In the genomic region with DNA sequence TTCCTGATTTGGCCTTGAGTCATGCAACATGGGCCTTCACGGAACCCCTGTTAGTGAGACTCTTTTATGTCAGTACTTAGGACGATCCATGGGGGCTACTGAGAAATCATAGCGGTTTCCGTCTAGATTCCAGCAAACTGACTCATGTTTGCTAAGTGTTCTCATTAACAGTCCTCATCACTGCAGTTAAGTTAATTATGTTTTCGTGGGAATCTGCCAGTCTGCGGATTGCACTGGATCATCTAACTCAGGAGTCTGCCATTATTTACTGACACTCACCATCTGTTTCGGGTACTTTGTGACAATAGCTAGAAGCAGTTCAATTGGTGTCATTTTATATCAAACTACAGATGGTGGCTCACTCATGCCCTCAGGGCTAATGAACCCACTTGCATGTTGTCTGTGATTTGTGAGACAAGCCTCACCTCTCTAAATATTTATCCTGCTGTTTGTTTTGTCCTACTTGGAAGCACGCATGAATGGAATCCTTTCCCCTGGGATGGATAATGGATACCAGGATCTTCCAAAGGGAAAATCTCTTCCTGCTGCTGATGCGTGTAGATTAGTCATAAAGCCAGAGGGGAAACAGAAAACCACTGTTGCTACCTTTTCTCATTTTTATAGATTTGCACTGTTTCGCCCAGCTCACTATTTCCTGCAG, we compare ENCODE assay signal across 10 cellular contexts.
DNase-seq lines count a peak whose midpoint lies in the region; ATAC-seq and TF ChIP-seq lines count a peak whose summit lies in the region.
"Had no signal": no experiment of that assay in that cellular context is flagged by ENCODE, and none has a peak within 500 bp of the region (broad histone marks: within the 10 kb centered on the region; RNA-seq: fewer than 3 reads in every experiment).

No MANE protein-coding gene starts in this region.

- CTCF ChIA-PET in HEK293T (lab: Yijun Ruan, JAX) = no interaction called here

- no peak for ATAC-seq in GM18873 (IDR thresholded peaks at IDR 0.05; ENCODE audit: low FRiP score, unreplicated experiment)

- TF ChIP-seq CTCF in astrocyte of the cerebellum (IDR thresholded peaks at IDR 0.05; ENCODE audit: low read depth, low read length, missing control alignments) (no peak), GM13976 (IDR thresholded peaks at IDR 0.05; ENCODE audit: borderline replicate concordance, control extremely low read depth, extremely low read depth, insufficient read depth, missing control alignments) (no peak)

- DNase-seq in ELR (ENCODE audit: low read depth) = peak; percentile 94
- peak; percentile 88 for DNase-seq in NCI-H2107 treated with DMSO at 0.1 percent for 48 hours (lab: John Stamatoyannopoulos, UW; ENCODE audit: unreplicated experiment)
- DNase-seq in astrocyte of the cerebellum (ENCODE audit: low read depth) = peak; percentile 42
- DNase-seq in renal cortical epithelial cell (ENCODE audit: low read depth) = peak; percentile 67
- no peak for DNase-seq in HPDE6-E6E7 (ENCODE audit: extremely low spot score)
- DNase-seq in GM13976 (ENCODE audit: low spot score) = no peak
- no peak for DNase-seq in HEK293T (ENCODE audit: extremely low spot score)
- DNase-seq: activated gamma-delta T cell treated with Interleukin-2 at 50 U/mL for 16 hours; stimulated activated CD4-positive, alpha-beta T cell treated with anti-CD3 and anti-CD28 coated beads, Interleukin-12 subunit alpha, Interleukin-12 subunit beta, amount 100 ng/mL, for 4 hours had no signal

- in situ Hi-C loops in astrocyte of the cerebellum (cut with HindIII; ENCODE audit: low sequenced_read_pairs) = no loop called here
- in situ Hi-C loops in GM13976 (cut with MboI; ENCODE audit: low sequenced_read_pairs, unreplicated experiment) = no loop called here

- H3K4me3 ChIP-seq in astrocyte of the cerebellum (ENCODE audit: low read depth, low read length) = no peak overlapping the region

- POLR2A ChIA-PET in HEK293T (lab: Yijun Ruan, JAX) = no interaction called here

TF ChIP-seq in HEK293T, 16 proteins besides CTCF, POLR2A, EP300 and RAD21:
- TF ChIP-seq CTBP1 (IDR thresholded peaks at IDR 0.05; ENCODE audit: borderline replicate concordance) (no peak), LEF1 (IDR thresholded peaks at IDR 0.05; ENCODE audit: borderline replicate concordance) (no peak), SUZ12 (IDR thresholded peaks at IDR 0.05) (no peak), BHLHE40 (IDR thresholded peaks at IDR 0.05; ENCODE audit: borderline replicate concordance) (no peak), FOXK2 (IDR thresholded peaks at IDR 0.05) (no peak), SP1 (IDR thresholded peaks at IDR 0.05) (no peak), L3MBTL2 (conservative IDR thresholded peaks at IDR 0.05) (no peak), ELF4 (IDR thresholded peaks at IDR 0.05) (no peak), ZNF384 (IDR thresholded peaks at IDR 0.05) (no peak), FOXA1 (IDR thresholded peaks at IDR 0.05) (no peak), TARDBP (IDR thresholded peaks at IDR 0.05) (no peak), FOXM1 (IDR thresholded peaks at IDR 0.05; ENCODE audit: borderline replicate concordance) (no peak), ARNT (IDR thresholded peaks at IDR 0.05) (no peak), NFRKB (IDR thresholded peaks at IDR 0.05) (no peak), HDGF (IDR thresholded peaks at IDR 0.05; ENCODE audit: borderline replicate concordance) (no peak)
- TF ChIP-seq, protein P1, sequence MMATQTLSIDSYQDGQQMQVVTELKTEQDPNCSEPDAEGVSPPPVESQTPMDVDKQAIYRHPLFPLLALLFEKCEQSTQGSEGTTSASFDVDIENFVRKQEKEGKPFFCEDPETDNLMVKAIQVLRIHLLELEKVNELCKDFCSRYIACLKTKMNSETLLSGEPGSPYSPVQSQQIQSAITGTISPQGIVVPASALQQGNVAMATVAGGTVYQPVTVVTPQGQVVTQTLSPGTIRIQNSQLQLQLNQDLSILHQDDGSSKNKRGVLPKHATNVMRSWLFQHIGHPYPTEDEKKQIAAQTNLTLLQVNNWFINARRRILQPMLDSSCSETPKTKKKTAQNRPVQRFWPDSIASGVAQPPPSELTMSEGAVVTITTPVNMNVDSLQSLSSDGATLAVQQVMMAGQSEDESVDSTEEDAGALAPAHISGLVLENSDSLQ (IDR thresholded peaks at IDR 0.05) = no peak

Comparison
In these comparisons a context has a peak if more than half of its experiments do, and no peak if none do; other contexts are left out.
1. DNase-seq: peak in ELR (single experiment), NCI-H2107 treated with DMSO at 0.1 percent for 48 hours (single experiment), astrocyte of the cerebellum (single experiment) and renal cortical epithelial cell (single experiment); none in HPDE6-E6E7 (single experiment), GM13976 (single experiment) and HEK293T (single experiment).